25 cellular contexts compared by ENCODE assay signal in genomic region chr3:192867645-192868044, GRCh38. TPM values are rescaled to one million over a fixed set of nuclear protein-coding genes. Genes with fewer than 3 reads are reported as not detected.
DNase-seq lines count a peak whose midpoint lies in the region; ATAC-seq and TF ChIP-seq lines count a peak whose summit lies in the region.
"Had no signal": no experiment of that assay in that cellular context is flagged by ENCODE, and none has a peak within 500 bp of the region (broad histone marks: within the 10 kb centered on the region; RNA-seq: fewer than 3 reads in every experiment).

No MANE protein-coding gene starts in this region.

- no peak overlapping the region for H3K4me3 ChIP-seq in coronary artery
- no peak overlapping the region for H3K4me3 ChIP-seq in right atrium auricular region
- H3K4me3 ChIP-seq in smooth muscle cell: no peak overlapping the region
- no peak overlapping the region for H3K4me3 ChIP-seq in WERI-Rb-1 (ENCODE audit: low read depth, low read length)
- H3K4me3 ChIP-seq: heart left ventricle, SJSA1 had no signal

- H3K4me3 Mint-ChIP-seq in activated T-helper 1 cell treated with anti-CD3 and anti-CD28 coated beads, Interleukin-12 subunit alpha, Interleukin-12 subunit beta, Interleukin-2, Interleukin-4 antibody, amounts not matched to agents 30 ng/mL and 10 ng/mL and 1 ng/mL, durations not matched to agents 14 hours and 24 hours and 36 hours: no peak overlapping the region
- H3K4me3 Mint-ChIP-seq: activated B cell treated with CpG ODN at 0.5 μM for 24 hours; activated CD8-positive, alpha-beta memory T cell treated with anti-CD3 and anti-CD28 coated beads, Interleukin-2, amount 10 ng/mL, durations not matched to agents 7 days and 5 days; naive thymus-derived CD8-positive, alpha-beta T cell; stimulated activated memory B cell treated with anti-CD40 and anti-IgM and Interleukin-4, amounts not matched to agents 10 μg/mL and 1 μg/mL and 100 μg/mL, for 72 hours had no signal

- peaks cover 47% of the 10 kb centered on the region for H3K4me1 Mint-ChIP-seq in activated T-helper 1 cell treated with anti-CD3 and anti-CD28 coated beads, Interleukin-12 subunit alpha, Interleukin-12 subunit beta, Interleukin-2, Interleukin-4 antibody, amounts not matched to agents 30 ng/mL and 10 ng/mL and 1 ng/mL, durations not matched to agents 14 hours and 24 hours and 36 hours (ENCODE audit: low read depth)
- H3K4me1 Mint-ChIP-seq: activated B cell treated with CpG ODN at 0.5 μM for 24 hours; activated CD8-positive, alpha-beta memory T cell treated with anti-CD3 and anti-CD28 coated beads, Interleukin-2, amount 10 ng/mL, durations not matched to agents 7 days and 5 days had no signal

- no peaks in the 10 kb centered on the region for H3K9me3 Mint-ChIP-seq in activated T-helper 1 cell treated with anti-CD3 and anti-CD28 coated beads, Interleukin-12 subunit alpha, Interleukin-12 subunit beta, Interleukin-2, Interleukin-4 antibody, amounts not matched to agents 30 ng/mL and 10 ng/mL and 1 ng/mL, durations not matched to agents 14 hours and 24 hours and 36 hours
- H3K9me3 Mint-ChIP-seq: activated B cell treated with CpG ODN at 0.5 μM for 24 hours; stimulated activated memory B cell treated with anti-CD40 and anti-IgM and Interleukin-4, amounts not matched to agents 10 μg/mL and 1 μg/mL and 100 μg/mL, for 72 hours had no signal

- no peaks in the 10 kb centered on the region for H3K27me3 Mint-ChIP-seq in activated T-helper 1 cell treated with anti-CD3 and anti-CD28 coated beads, Interleukin-12 subunit alpha, Interleukin-12 subunit beta, Interleukin-2, Interleukin-4 antibody, amounts not matched to agents 30 ng/mL and 10 ng/mL and 1 ng/mL, durations not matched to agents 14 hours and 24 hours and 36 hours (ENCODE audit: insufficient read depth)
- H3K27me3 Mint-ChIP-seq: activated B cell treated with CpG ODN at 0.5 μM for 24 hours; stimulated activated memory B cell treated with anti-CD40 and anti-IgM and Interleukin-4, amounts not matched to agents 10 μg/mL and 1 μg/mL and 100 μg/mL, for 72 hours had no signal

- H2AFZ ChIP-seq in smooth muscle cell (ENCODE audit: low read depth): no peak overlapping the region

- peaks cover 23% of the 10 kb centered on the region for H3K79me2 ChIP-seq in smooth muscle cell (ENCODE audit: low read depth)

- no peaks in the 10 kb centered on the region for H3F3A ChIP-seq in smooth muscle cell (ENCODE audit: low read depth)

- H3K27me3 ChIP-seq in right atrium auricular region (no peaks in the 10 kb centered on the region), smooth muscle cell (ENCODE audit: low read depth) (no peaks in the 10 kb centered on the region), WERI-Rb-1 (ENCODE audit: insufficient read depth, low read depth, severe bottlenecking) (no peaks in the 10 kb centered on the region)
- H3K27me3 ChIP-seq: heart left ventricle, SJSA1 had no signal

- H3K4me1 ChIP-seq in right atrium auricular region (peaks cover 0 to 32% of the 10 kb centered on the region in 2 donors), smooth muscle cell (ENCODE audit: low read depth) (peaks cover 4% of the 10 kb centered on the region)
- H3K4me1 ChIP-seq: Caco-2 had no signal

- H3K9me3 ChIP-seq in right atrium auricular region (no peaks in the 10 kb centered on the region), smooth muscle cell (replicated peaks; ENCODE audit: low read depth) (no peaks in the 10 kb centered on the region), WERI-Rb-1 (ENCODE audit: severe bottlenecking) (no peaks in the 10 kb centered on the region)
- H3K9me3 ChIP-seq: Caco-2, SJSA1 had no signal

- 44% methylated on average over 4 of the region's 4 CpGs for WGBS in smooth muscle cell (ENCODE audit: low lambda C conversion rate)

- peaks cover 19% of the 10 kb centered on the region for H3K36me3 Mint-ChIP-seq in activated T-helper 1 cell treated with anti-CD3 and anti-CD28 coated beads, Interleukin-12 subunit alpha, Interleukin-12 subunit beta, Interleukin-2, Interleukin-4 antibody, amounts not matched to agents 30 ng/mL and 10 ng/mL and 1 ng/mL, durations not matched to agents 14 hours and 24 hours and 36 hours (ENCODE audit: low read depth)
- H3K36me3 Mint-ChIP-seq: activated CD8-positive, alpha-beta memory T cell treated with anti-CD3 and anti-CD28 coated beads, Interleukin-2, amount 10 ng/mL, durations not matched to agents 7 days and 5 days; naive thymus-derived CD8-positive, alpha-beta T cell; stimulated activated memory B cell treated with anti-CD40 and anti-IgM and Interleukin-4, amounts not matched to agents 10 μg/mL and 1 μg/mL and 100 μg/mL, for 72 hours had no signal

- DNase-seq in activated T-helper 1 cell treated with anti-CD3 and anti-CD28 coated beads, Interleukin-12 subunit alpha, Interleukin-12 subunit beta, Interleukin-2, Interleukin-4 antibody, amounts not matched to agents 30 ng/mL and 10 ng/mL and 1 ng/mL, durations not matched to agents 14 hours and 24 hours and 36 hours (ENCODE audit: low spot score): no peak
- DNase-seq in coronary artery (ENCODE audit: low spot score): no peak
- DNase-seq in right atrium auricular region (ENCODE audit: low spot score): no peak
- no peak for DNase-seq in smooth muscle cell (lab: John Stamatoyannopoulos, UW; ENCODE audit: unreplicated experiment)
- no peak for DNase-seq in mesenteric fat pad (ENCODE audit: low spot score)
- DNase-seq in NCI-H146 (lab: John Stamatoyannopoulos, UW): no peak
- DNase-seq in WERI-Rb-1: no peak
- DNase-seq: activated B cell treated with CpG ODN at 0.5 μM for 24 hours; activated CD8-positive, alpha-beta memory T cell treated with anti-CD3 and anti-CD28 coated beads, Interleukin-2, amount 10 ng/mL, durations not matched to agents 7 days and 5 days; activated naive CD4-positive, alpha-beta T cell treated with anti-CD3 and anti-CD28 coated beads, Interleukin-2, amount 50 U/mL, for 16 hours; anterior cingulate cortex; Caco-2; KBM-7; midbrain; naive thymus-derived CD8-positive, alpha-beta T cell; NCI-H1105 treated with DMSO at 0.1 percent for 48 hours; NCI-H2029; NCI-H69; stimulated activated CD4-positive, alpha-beta T cell treated with anti-CD3 and anti-CD28 coated beads, Interleukin-12 subunit alpha, Interleukin-12 subunit beta, amount 100 ng/mL, for 4 hours; stimulated activated CD4-positive, alpha-beta T cell treated with anti-CD3 and anti-CD28 coated beads, Interleukin-4, amount 100 ng/mL, for 4 hours; substantia nigra had no signal

- H3K27ac ChIP-seq in coronary artery (peak overlapping the region; percentile 4 to 78), right atrium auricular region (peak overlapping the region; percentile 46 to 61), smooth muscle cell (ENCODE audit: low read depth) (peak overlapping the region; percentile 25), WERI-Rb-1 (no peak overlapping the region)
- H3K27ac ChIP-seq: SJSA1 had no signal

- TF ChIP-seq CTCF in coronary artery (IDR thresholded peaks at IDR 0.05) (no peak), right atrium auricular region (IDR thresholded peaks at IDR 0.05) (no peak), smooth muscle cell (IDR thresholded peaks at IDR 0.05; ENCODE audit: borderline replicate concordance, insufficient read depth, poor library complexity, severe bottlenecking) (no peak), WERI-Rb-1 (IDR thresholded peaks at IDR 0.05; ENCODE audit: low read depth, low read length) (no peak)

- H4K20me1 ChIP-seq in smooth muscle cell (ENCODE audit: low read depth): peaks cover 5% of the 10 kb centered on the region

- H3K9ac ChIP-seq in smooth muscle cell (ENCODE audit: low read depth): no peak overlapping the region

- no peaks in the 10 kb centered on the region for H3K36me3 ChIP-seq in right atrium auricular region
- no peaks in the 10 kb centered on the region for H3K36me3 ChIP-seq in smooth muscle cell (ENCODE audit: low read depth)
- H3K36me3 ChIP-seq in WERI-Rb-1: no peaks in the 10 kb centered on the region
- H3K36me3 ChIP-seq: heart left ventricle had no signal

- H3K27ac Mint-ChIP-seq in activated T-helper 1 cell treated with anti-CD3 and anti-CD28 coated beads, Interleukin-12 subunit alpha, Interleukin-12 subunit beta, Interleukin-2, Interleukin-4 antibody, amounts not matched to agents 30 ng/mL and 10 ng/mL and 1 ng/mL, durations not matched to agents 14 hours and 24 hours and 36 hours: peak overlapping the region; percentile 5
- H3K27ac Mint-ChIP-seq: activated B cell treated with CpG ODN at 0.5 μM for 24 hours; activated CD8-positive, alpha-beta memory T cell treated with anti-CD3 and anti-CD28 coated beads, Interleukin-2, amount 10 ng/mL, durations not matched to agents 7 days and 5 days; naive thymus-derived CD8-positive, alpha-beta T cell; stimulated activated memory B cell treated with anti-CD40 and anti-IgM and Interleukin-4, amounts not matched to agents 10 μg/mL and 1 μg/mL and 100 μg/mL, for 72 hours had no signal

- intact Hi-C loops in activated T-helper 1 cell treated with anti-CD3 and anti-CD28 coated beads, Interleukin-12 subunit alpha, Interleukin-12 subunit beta, Interleukin-2, Interleukin-4 antibody, amounts not matched to agents 30 ng/mL and 10 ng/mL and 1 ng/mL, durations not matched to agents 14 hours and 24 hours and 36 hours (cut with micrococcal nuclease): no loop called here

- no peak for ATAC-seq in GM19397 (IDR thresholded peaks at IDR 0.05; ENCODE audit: unreplicated experiment)
- ATAC-seq: activated CD8-positive, alpha-beta memory T cell treated with anti-CD3 and anti-CD28 coated beads, Interleukin-2, amount 10 ng/mL, durations not matched to agents 7 days and 5 days; naive thymus-derived CD8-positive, alpha-beta T cell; stimulated activated memory B cell treated with anti-CD40 and anti-IgM and Interleukin-4, amounts not matched to agents 10 μg/mL and 1 μg/mL and 100 μg/mL, for 72 hours had no signal

- peak overlapping the region; percentile 10 for H3K4me2 ChIP-seq in smooth muscle cell

RNA-seq across cellular contexts. Expression of gene MB21D2, which starts 50.0 kb away (rescaled TPM):
- 17.0 and 18.0 TPM in 2 replicates for total RNA-seq in activated T-helper 1 cell treated with anti-CD3 and anti-CD28 coated beads, Interleukin-12 subunit alpha, Interleukin-12 subunit beta, Interleukin-2, Interleukin-4 antibody, amounts not matched to agents 30 ng/mL and 10 ng/mL and 1 ng/mL, durations not matched to agents 14 hours and 24 hours and 36 hours
- total RNA-seq in right atrium auricular region (1 to 10 TPM; 3.7 to 5.9 TPM), smooth muscle cell (16.9 and 17.1 TPM in 2 replicates), mesenteric fat pad (3.3 TPM)
- polyA plus RNA-seq in smooth muscle cell: 5.2 and 7.1 TPM in 2 replicates
